In genomic region chr16:4064950-4065352, GRCh38 we compare ENCODE assay signal across 10 cellular contexts. TPM values are rescaled to one million over a fixed set of nuclear protein-coding genes. Genes with fewer than 3 reads are reported as not detected.
DNase-seq lines count a peak whose midpoint lies in the region; ATAC-seq and TF ChIP-seq lines count a peak whose summit lies in the region.
"Had no signal": no experiment of that assay in that cellular context is flagged by ENCODE, and none has a peak within 500 bp of the region (broad histone marks: within the 10 kb centered on the region; RNA-seq: fewer than 3 reads in every experiment).

No MANE protein-coding gene starts in this region.

- H3K4me3 ChIP-seq in epithelial cell of esophagus (ENCODE audit: low read length) (peak overlapping the region; percentile 14), coronary artery (no peak overlapping the region)

- DNase-seq in LoVo (ENCODE audit: low spot score) (peak; percentile 24), epithelial cell of esophagus (ENCODE audit: low read depth) (no peak), coronary artery (ENCODE audit: low spot score) (no peak), NCI-H774 (lab: John Stamatoyannopoulos, UW) (no peak), substantia nigra (lab: John Stamatoyannopoulos, UW) (no peak)
- peak; percentile 68 for DNase-seq in activated CD4-positive, alpha-beta T cell treated with anti-CD3 and anti-CD28 coated beads, Interleukin-2, amount 10 ng/mL, durations not matched to agents 7 days and 5 days
- peak in 2 of 3 experiments; percentile 17 to 18 for DNase-seq in stimulated activated CD4-positive, alpha-beta T cell treated with anti-CD3 and anti-CD28 coated beads, TNF-alpha, amount 100 ng/mL, for 24 hours (ENCODE audit: low read depth in 3 of 3)
- DNase-seq: effector CD4-positive, alpha-beta T cell; NCI-H345 had no signal

- H3K27me3 Mint-ChIP-seq in activated CD4-positive, alpha-beta T cell treated with anti-CD3 and anti-CD28 coated beads, Interleukin-2, amount 10 ng/mL, durations not matched to agents 7 days and 5 days = peaks cover 4% of the 10 kb centered on the region

- H3K4me3 Mint-ChIP-seq in activated CD4-positive, alpha-beta T cell treated with anti-CD3 and anti-CD28 coated beads, Interleukin-2, amount 10 ng/mL, durations not matched to agents 7 days and 5 days = peak overlapping the region; percentile 59

- H3K9me3 Mint-ChIP-seq in activated CD4-positive, alpha-beta T cell treated with anti-CD3 and anti-CD28 coated beads, Interleukin-2, amount 10 ng/mL, durations not matched to agents 7 days and 5 days = peaks cover 34% of the 10 kb centered on the region

- H3K4me1 Mint-ChIP-seq in activated CD4-positive, alpha-beta T cell treated with anti-CD3 and anti-CD28 coated beads, Interleukin-2, amount 10 ng/mL, durations not matched to agents 7 days and 5 days = peaks cover 20% of the 10 kb centered on the region

- TF ChIP-seq CTCF in epithelial cell of esophagus (IDR thresholded peaks at IDR 0.05; ENCODE audit: insufficient read depth, low read depth, low read length, missing control alignments) (no peak), coronary artery (IDR thresholded peaks at IDR 0.05) (no peak)

- POLR2A ChIA-PET in activated CD4-positive, alpha-beta T cell treated with anti-CD3 and anti-CD28 coated beads, Interleukin-2, amount 10 ng/mL, durations not matched to agents 7 days and 5 days (lab: Charles Lee) = no interaction called here

- H3K36me3 Mint-ChIP-seq in activated CD4-positive, alpha-beta T cell treated with anti-CD3 and anti-CD28 coated beads, Interleukin-2, amount 10 ng/mL, durations not matched to agents 7 days and 5 days (ENCODE audit: low read depth) = peaks cover 38% of the 10 kb centered on the region

- peak overlapping the region; percentile 87 for H3K27ac Mint-ChIP-seq in activated CD4-positive, alpha-beta T cell treated with anti-CD3 and anti-CD28 coated beads, Interleukin-2, amount 10 ng/mL, durations not matched to agents 7 days and 5 days

- no peak overlapping the region for H3K27ac ChIP-seq in coronary artery
- no peak overlapping the region for H3K27ac ChIP-seq in substantia nigra (ENCODE audit: low read depth, low read length, poor library complexity, severe bottlenecking)

- ATAC-seq in GM19324 (IDR thresholded peaks at IDR 0.05; ENCODE audit: low FRiP score, unreplicated experiment) = no peak

- CTCF ChIA-PET in activated CD4-positive, alpha-beta T cell treated with anti-CD3 and anti-CD28 coated beads, Interleukin-2, amount 10 ng/mL, durations not matched to agents 7 days and 5 days (lab: Charles Lee) = interaction anchor here (1.1 kb wide), 1 partner anchor 208 kb away, joined by 5 read pairs; the partner anchor contains the start of gene TFAP4

RNA-seq across cellular contexts. Expression of gene ADCY9, which starts 51.3 kb away (rescaled TPM):
- 10 to 100 TPM; 10.4 to 12.4 TPM for total RNA-seq in activated CD4-positive, alpha-beta T cell treated with anti-CD3 and anti-CD28 coated beads, Interleukin-2, amount 10 ng/mL, durations not matched to agents 7 days and 5 days

Comparison
In these comparisons a context has a peak if more than half of its experiments do, and no peak if none do; other contexts are left out.
1. DNase-seq: peak in LoVo (single experiment), activated CD4-positive, alpha-beta T cell treated with anti-CD3 and anti-CD28 coated beads, Interleukin-2, amount 10 ng/mL, durations not matched to agents 7 days and 5 days (single experiment) and stimulated activated CD4-positive, alpha-beta T cell treated with anti-CD3 and anti-CD28 coated beads, TNF-alpha, amount 100 ng/mL, for 24 hours (2 of 3); none in epithelial cell of esophagus (single experiment), coronary artery (single experiment), NCI-H774 (single experiment) and substantia nigra (0 of 49).